18 cellular contexts compared by ENCODE assay signal in the genomic region with DNA sequence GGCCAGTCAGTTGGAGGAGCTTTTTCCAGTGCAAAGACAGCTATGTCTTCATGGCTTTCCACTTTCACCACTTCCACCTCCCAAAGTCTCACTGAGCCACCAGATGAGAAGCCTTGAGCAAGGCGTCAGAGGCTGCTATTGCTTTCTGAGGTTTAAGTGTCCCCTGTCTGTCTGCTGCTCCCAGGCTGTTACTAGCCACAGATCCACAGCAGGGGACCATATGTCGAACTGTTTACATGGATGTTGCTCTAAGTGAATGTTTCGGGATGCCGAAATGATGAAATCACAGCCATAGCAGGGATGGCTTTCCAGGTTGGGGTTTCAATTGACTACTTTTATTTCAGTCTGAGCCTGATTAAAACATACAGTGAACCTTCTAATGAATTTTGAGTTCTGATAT.
DNase-seq lines count a peak whose midpoint lies in the region; ATAC-seq and TF ChIP-seq lines count a peak whose summit lies in the region.
"Had no signal": no experiment of that assay in that cellular context is flagged by ENCODE, and none has a peak within 500 bp of the region (broad histone marks: within the 10 kb centered on the region; RNA-seq: fewer than 3 reads in every experiment).

No MANE protein-coding gene starts in this region.

- peaks cover 48% of the 10 kb centered on the region for H3K4me1 ChIP-seq in left ventricle myocardium inferior
- H3K4me1 ChIP-seq in transverse colon, result peaks cover 0 to 11% (median 5%) of the 10 kb centered on the region in 4 donors
- peaks cover 24% of the 10 kb centered on the region for H3K4me1 ChIP-seq in Caco-2
- H3K4me1 ChIP-seq: colonic mucosa had no signal

- H3K27ac ChIP-seq in left ventricle myocardium inferior (replicated peaks), result peak overlapping the region; percentile 13
- H3K27ac ChIP-seq in transverse colon, result no peak overlapping the region
- H3K27ac ChIP-seq: colonic mucosa had no signal

- no peaks in the 10 kb centered on the region for H3K9me3 ChIP-seq in left ventricle myocardium inferior (replicated peaks)
- no peaks in the 10 kb centered on the region for H3K9me3 ChIP-seq in transverse colon
- H3K9me3 ChIP-seq in Caco-2, result no peaks in the 10 kb centered on the region
- H3K9me3 ChIP-seq: colonic mucosa had no signal

- DNase-seq in left ventricle myocardium inferior (no peak), Right ventricle myocardium inferior (ENCODE audit: missing footprints) (no peak), NCI-H1694 (lab: John Stamatoyannopoulos, UW) (peak; percentile 72), epidermal melanocyte (ENCODE audit: insufficient read length, low spot score) (peak; percentile 33), transverse colon (no peak), Caco-2 (no peak)
- DNase-seq in stimulated activated naive B cell treated with anti-CD40 and anti-IgM and Interleukin-4, amounts not matched to agents 10 μg/mL and 1 μg/mL and 100 μg/mL, for 72 hours, result no peak
- DNase-seq: activated gamma-delta T cell; amniotic stem cell; colonic mucosa; head of caudate nucleus; nephron progenitor cell; stimulated activated CD4-positive, alpha-beta T cell treated with anti-CD3 and anti-CD28 coated beads, Interleukin-15, amount 100 ng/mL, for 24 hours; stimulated activated naive CD8-positive, alpha-beta T cell treated with anti-CD3 and anti-CD28 coated beads, Interleukin-15, amount 100 ng/mL, for 72 hours had no signal

- H3K27me3 Mint-ChIP-seq in stimulated activated naive B cell treated with anti-CD40 and anti-IgM and Interleukin-4, amounts not matched to agents 10 μg/mL and 1 μg/mL and 100 μg/mL, for 72 hours, result no peaks in the 10 kb centered on the region
- no peaks in the 10 kb centered on the region for H3K27me3 Mint-ChIP-seq in Caco-2 (ENCODE audit: insufficient read depth, unreplicated experiment)
- H3K27me3 Mint-ChIP-seq: memory B cell; stimulated activated naive CD8-positive, alpha-beta T cell treated with anti-CD3 and anti-CD28 coated beads, Interleukin-15, amount 100 ng/mL, for 72 hours had no signal

- intact Hi-C loops in left ventricle myocardium inferior (cut with micrococcal nuclease), result loop anchor here (10.0 kb wide), 1 partner anchor 89 kb away; a partner anchor contains a TSS
- intact Hi-C loops in Right ventricle myocardium inferior (cut with DNase I), result no loop called here
- intact Hi-C loops in transverse colon (cut with DNase I; ENCODE audit: low total_unique reads), result no loop called here
- intact Hi-C loops in Caco-2 (cut with micrococcal nuclease; ENCODE audit: unreplicated experiment), result no loop called here

- POLR2A ChIA-PET in Caco-2 (lab: Charles Lee), result no interaction called here

- peaks cover 67% of the 10 kb centered on the region for H3K36me3 ChIP-seq in left ventricle myocardium inferior
- H3K36me3 ChIP-seq in transverse colon, result peaks cover 0 to 52% (median 20%) of the 10 kb centered on the region in 4 donors
- H3K36me3 ChIP-seq in Caco-2 (ENCODE audit: control insufficient read depth, insufficient read depth, low read length), result peaks cover 1% of the 10 kb centered on the region

- TF ChIP-seq EP300 in transverse colon (IDR thresholded peaks at IDR 0.05; ENCODE audit: low read depth), result no peak

- H3K27me3 ChIP-seq in left ventricle myocardium inferior (ENCODE audit: low read depth) (no peaks in the 10 kb centered on the region), transverse colon (no peaks in the 10 kb centered on the region), Caco-2 (replicated peaks; ENCODE audit: control insufficient read depth, insufficient read depth, low read length) (no peaks in the 10 kb centered on the region)
- H3K27me3 ChIP-seq: colonic mucosa had no signal

- no peak overlapping the region for H3K4me3 ChIP-seq in left ventricle myocardium inferior
- H3K4me3 ChIP-seq in transverse colon, result no peak overlapping the region
- no peak overlapping the region for H3K4me3 ChIP-seq in Caco-2 (ENCODE audit: low read depth, low read length)
- H3K4me3 ChIP-seq: colonic mucosa had no signal

- ATAC-seq in Right ventricle myocardium inferior (no peak), GM21529 (IDR thresholded peaks at IDR 0.05; ENCODE audit: unreplicated experiment) (no peak)
- ATAC-seq in stimulated activated naive B cell treated with anti-CD40 and anti-IgM and Interleukin-4, amounts not matched to agents 10 μg/mL and 1 μg/mL and 100 μg/mL, for 72 hours (replicated peaks), result no peak
- ATAC-seq: activated CD4-positive, CD25-positive, alpha-beta regulatory T cell treated with anti-CD3 and anti-CD28 coated beads, Interleukin-2, amount 50 U/mL, for 24 hours; HCT116; stimulated activated naive CD8-positive, alpha-beta T cell treated with anti-CD3 and anti-CD28 coated beads, Interleukin-15, amount 100 ng/mL, for 72 hours had no signal

- peaks cover 3 to 8% of the 10 kb centered on the region in 2 donors for H3K4me1 Mint-ChIP-seq in stimulated activated naive B cell treated with anti-CD40 and anti-IgM and Interleukin-4, amounts not matched to agents 10 μg/mL and 1 μg/mL and 100 μg/mL, for 72 hours
- peaks cover 16% of the 10 kb centered on the region for H3K4me1 Mint-ChIP-seq in Caco-2 (ENCODE audit: low read depth, unreplicated experiment)
- H3K4me1 Mint-ChIP-seq: memory B cell had no signal

- no peak for TF ChIP-seq POLR2A in transverse colon (IDR thresholded peaks at IDR 0.05)

- peaks cover 24 to 33% of the 10 kb centered on the region in 2 donors for H3K36me3 Mint-ChIP-seq in stimulated activated naive B cell treated with anti-CD40 and anti-IgM and Interleukin-4, amounts not matched to agents 10 μg/mL and 1 μg/mL and 100 μg/mL, for 72 hours
- peaks cover 65% of the 10 kb centered on the region for H3K36me3 Mint-ChIP-seq in Caco-2 (ENCODE audit: insufficient read depth, unreplicated experiment)

- H3K4me3 Mint-ChIP-seq in stimulated activated naive B cell treated with anti-CD40 and anti-IgM and Interleukin-4, amounts not matched to agents 10 μg/mL and 1 μg/mL and 100 μg/mL, for 72 hours, result no peak overlapping the region
- H3K4me3 Mint-ChIP-seq in Caco-2 (ENCODE audit: unreplicated experiment), result no peak overlapping the region
- H3K4me3 Mint-ChIP-seq: memory B cell; nephron progenitor cell; stimulated activated naive CD8-positive, alpha-beta T cell treated with anti-CD3 and anti-CD28 coated beads, Interleukin-15, amount 100 ng/mL, for 72 hours had no signal

- in situ Hi-C loops in transverse colon (cut with MboI; ENCODE audit: low pct_ligation_motif_present in 1 of 4, low pct_unique_long_range_greater_than_20kb in 1 of 4, low sequenced_read_pairs in 3 of 4), result no loop called here

- no TSS peak for BruUV-seq in Caco-2 (replicated peaks; lab: Mats Ljungman, UMichigan)

- WGBS in transverse colon (ENCODE audit: low coverage in 1 of 2), 2 donors, result 83% methylated on average over 4 of the region's 4 CpGs; no CpG with 5 or more reads in 1 of the 2 donors

- peak overlapping the region; percentile 22 for H3K27ac Mint-ChIP-seq in stimulated activated naive B cell treated with anti-CD40 and anti-IgM and Interleukin-4, amounts not matched to agents 10 μg/mL and 1 μg/mL and 100 μg/mL, for 72 hours
- H3K27ac Mint-ChIP-seq in Caco-2 (ENCODE audit: unreplicated experiment), result no peak overlapping the region
- H3K27ac Mint-ChIP-seq: memory B cell; nephron progenitor cell; stimulated activated naive CD8-positive, alpha-beta T cell treated with anti-CD3 and anti-CD28 coated beads, Interleukin-15, amount 100 ng/mL, for 72 hours had no signal

- TF ChIP-seq CTCF in left ventricle myocardium inferior (IDR thresholded peaks at IDR 0.05; ENCODE audit: borderline replicate concordance) (no peak), transverse colon (IDR thresholded peaks at IDR 0.05) (no peak), Caco-2 (IDR thresholded peaks at IDR 0.05; ENCODE audit: insufficient read depth in 1 of 2, low read depth in 1 of 2, low read length in 1 of 2, severe bottlenecking in 1 of 2, unreplicated experiment in 1 of 2) (no peak)

- no peaks in the 10 kb centered on the region for H3K9me3 Mint-ChIP-seq in stimulated activated naive B cell treated with anti-CD40 and anti-IgM and Interleukin-4, amounts not matched to agents 10 μg/mL and 1 μg/mL and 100 μg/mL, for 72 hours
- no peaks in the 10 kb centered on the region for H3K9me3 Mint-ChIP-seq in Caco-2 (ENCODE audit: unreplicated experiment)
- H3K9me3 Mint-ChIP-seq: memory B cell; nephron progenitor cell; stimulated activated naive CD8-positive, alpha-beta T cell treated with anti-CD3 and anti-CD28 coated beads, Interleukin-15, amount 100 ng/mL, for 72 hours had no signal

- CTCF ChIA-PET in Caco-2 (lab: Charles Lee), result no interaction called here

Comparison
In these comparisons a context has a peak if more than half of its experiments do, and no peak if none do; other contexts are left out.
1. DNase-seq: peak in NCI-H1694 (single experiment) and epidermal melanocyte (single experiment); none in left ventricle myocardium inferior (single experiment), Right ventricle myocardium inferior (single experiment), stimulated activated naive B cell treated with anti-CD40 and anti-IgM and Interleukin-4, amounts not matched to agents 10 μg/mL and 1 μg/mL and 100 μg/mL, for 72 hours (single experiment), transverse colon (single experiment) and Caco-2 (0 of 2).